In the genomic region with DNA sequence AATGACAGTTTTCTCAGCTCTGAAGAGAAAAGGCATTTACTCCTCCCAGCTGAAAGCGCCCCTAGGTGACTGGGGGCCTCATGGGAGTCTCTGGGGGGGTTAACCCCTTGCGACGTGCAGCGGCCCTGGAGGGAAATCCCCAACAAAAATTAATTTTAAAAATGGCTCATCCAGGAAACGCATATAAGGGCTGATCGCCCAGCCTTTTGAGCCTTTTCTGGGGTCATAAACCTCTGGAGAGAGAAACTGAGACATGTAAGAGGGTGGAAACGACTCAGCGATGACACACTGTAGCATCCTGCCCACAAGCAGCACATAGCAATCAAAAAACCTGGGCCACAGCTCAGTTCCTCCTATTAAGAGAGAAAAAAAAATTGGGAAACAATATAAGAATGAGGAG, we compare ENCODE assay signal across 1 cellular context.
TF ChIP-seq lines count a peak whose summit lies in the region.

No MANE protein-coding gene starts in this region.

TF ChIP-seq in WTC11, 78 proteins besides CTCF, POLR2A, EP300 and RAD21 (continued from another document):
- TF ChIP-seq, protein P1, sequence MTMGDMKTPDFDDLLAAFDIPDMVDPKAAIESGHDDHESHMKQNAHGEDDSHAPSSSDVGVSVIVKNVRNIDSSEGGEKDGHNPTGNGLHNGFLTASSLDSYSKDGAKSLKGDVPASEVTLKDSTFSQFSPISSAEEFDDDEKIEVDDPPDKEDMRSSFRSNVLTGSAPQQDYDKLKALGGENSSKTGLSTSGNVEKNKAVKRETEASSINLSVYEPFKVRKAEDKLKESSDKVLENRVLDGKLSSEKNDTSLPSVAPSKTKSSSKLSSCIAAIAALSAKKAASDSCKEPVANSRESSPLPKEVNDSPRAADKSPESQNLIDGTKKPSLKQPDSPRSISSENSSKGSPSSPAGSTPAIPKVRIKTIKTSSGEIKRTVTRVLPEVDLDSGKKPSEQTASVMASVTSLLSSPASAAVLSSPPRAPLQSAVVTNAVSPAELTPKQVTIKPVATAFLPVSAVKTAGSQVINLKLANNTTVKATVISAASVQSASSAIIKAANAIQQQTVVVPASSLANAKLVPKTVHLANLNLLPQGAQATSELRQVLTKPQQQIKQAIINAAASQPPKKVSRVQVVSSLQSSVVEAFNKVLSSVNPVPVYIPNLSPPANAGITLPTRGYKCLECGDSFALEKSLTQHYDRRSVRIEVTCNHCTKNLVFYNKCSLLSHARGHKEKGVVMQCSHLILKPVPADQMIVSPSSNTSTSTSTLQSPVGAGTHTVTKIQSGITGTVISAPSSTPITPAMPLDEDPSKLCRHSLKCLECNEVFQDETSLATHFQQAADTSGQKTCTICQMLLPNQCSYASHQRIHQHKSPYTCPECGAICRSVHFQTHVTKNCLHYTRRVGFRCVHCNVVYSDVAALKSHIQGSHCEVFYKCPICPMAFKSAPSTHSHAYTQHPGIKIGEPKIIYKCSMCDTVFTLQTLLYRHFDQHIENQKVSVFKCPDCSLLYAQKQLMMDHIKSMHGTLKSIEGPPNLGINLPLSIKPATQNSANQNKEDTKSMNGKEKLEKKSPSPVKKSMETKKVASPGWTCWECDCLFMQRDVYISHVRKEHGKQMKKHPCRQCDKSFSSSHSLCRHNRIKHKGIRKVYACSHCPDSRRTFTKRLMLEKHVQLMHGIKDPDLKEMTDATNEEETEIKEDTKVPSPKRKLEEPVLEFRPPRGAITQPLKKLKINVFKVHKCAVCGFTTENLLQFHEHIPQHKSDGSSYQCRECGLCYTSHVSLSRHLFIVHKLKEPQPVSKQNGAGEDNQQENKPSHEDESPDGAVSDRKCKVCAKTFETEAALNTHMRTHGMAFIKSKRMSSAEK (CRISPR knock-in tag; IDR thresholded peaks at IDR 0.05; ENCODE audit: borderline replicate concordance), result no peak
- TF ChIP-seq, protein P2, sequence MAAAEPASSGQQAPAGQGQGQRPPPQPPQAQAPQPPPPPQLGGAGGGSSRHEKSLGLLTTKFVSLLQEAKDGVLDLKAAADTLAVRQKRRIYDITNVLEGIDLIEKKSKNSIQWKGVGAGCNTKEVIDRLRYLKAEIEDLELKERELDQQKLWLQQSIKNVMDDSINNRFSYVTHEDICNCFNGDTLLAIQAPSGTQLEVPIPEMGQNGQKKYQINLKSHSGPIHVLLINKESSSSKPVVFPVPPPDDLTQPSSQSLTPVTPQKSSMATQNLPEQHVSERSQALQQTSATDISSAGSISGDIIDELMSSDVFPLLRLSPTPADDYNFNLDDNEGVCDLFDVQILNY (CRISPR knock-in tag; IDR thresholded peaks at IDR 0.05), result no peak
- TF ChIP-seq GRHL2 (CRISPR knock-in tag; IDR thresholded peaks at IDR 0.05; ENCODE audit: insufficient replicate concordance, severe bottlenecking) (no peak), KAT7 (CRISPR knock-in tag; IDR thresholded peaks at IDR 0.05; ENCODE audit: borderline replicate concordance) (no peak)
